In the genomic region with DNA sequence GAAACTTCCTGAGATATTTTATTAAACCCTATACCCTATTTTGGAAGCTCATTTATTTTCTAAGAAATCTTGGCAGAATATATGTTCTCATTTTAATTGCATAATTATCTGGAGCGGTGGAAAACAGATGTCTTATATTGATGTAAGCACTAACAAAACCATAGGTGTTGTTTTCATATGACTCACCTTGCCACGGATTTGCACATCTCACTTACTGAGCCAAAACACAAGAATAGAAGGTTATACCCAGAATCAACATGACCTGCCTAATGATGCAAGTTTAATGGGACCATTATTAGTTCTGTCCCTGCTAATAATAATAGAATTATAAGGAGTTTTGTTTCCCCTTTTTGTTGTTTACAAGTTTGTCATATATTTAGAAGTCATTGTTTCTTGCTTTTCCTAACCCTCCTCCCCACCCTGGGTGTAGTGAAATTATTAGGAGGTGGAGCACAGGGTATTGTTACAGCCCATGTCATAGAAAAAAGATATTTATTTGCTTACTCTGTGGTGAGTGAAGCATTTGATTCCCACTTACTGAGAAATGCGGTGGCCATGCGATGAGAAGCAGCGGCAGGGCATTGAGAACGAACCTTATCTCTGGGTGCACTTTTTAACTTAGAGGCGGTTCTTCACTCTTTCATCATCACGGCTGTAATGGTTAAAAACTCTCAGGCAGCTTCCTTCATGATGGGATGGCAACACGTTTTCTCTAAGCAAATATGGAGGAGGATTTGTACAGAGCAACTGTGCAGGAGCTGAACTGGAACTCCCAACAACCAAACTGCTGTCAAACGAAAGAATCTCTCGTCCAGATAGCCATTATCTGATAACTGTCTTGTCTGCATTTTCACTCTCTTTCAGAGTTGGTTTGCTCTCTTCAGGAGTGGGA, we compare ENCODE assay signal across 10 cellular contexts. TPM values are rescaled to one million over a fixed set of nuclear protein-coding genes. Genes with fewer than 3 reads are reported as not detected.
DNase-seq lines count a peak whose midpoint lies in the region; ATAC-seq and TF ChIP-seq lines count a peak whose summit lies in the region.
"Had no signal": no experiment of that assay in that cellular context is flagged by ENCODE, and none has a peak within 500 bp of the region (broad histone marks: within the 10 kb centered on the region; RNA-seq: fewer than 3 reads in every experiment).

No MANE protein-coding gene starts in this region.

- intact Hi-C loops in dorsolateral prefrontal cortex (cut with DNase I), result no loop called here

- H3K36me3 ChIP-seq in CD8-positive, alpha-beta memory T cell (ENCODE audit: insufficient read depth, low read length), result no peaks in the 10 kb centered on the region

- H3K36me3 Mint-ChIP-seq in CD8-positive, alpha-beta memory T cell, result peaks cover 0 to 4% (median 0%) of the 10 kb centered on the region in 3 donors
- H3K36me3 Mint-ChIP-seq in effector memory CD8-positive, alpha-beta T cell (ENCODE audit: insufficient read depth), result peaks cover 19% of the 10 kb centered on the region

- H3K4me1 ChIP-seq in CD8-positive, alpha-beta memory T cell (ENCODE audit: insufficient read depth, low read length), result no peaks in the 10 kb centered on the region

- DNase-seq in CD8-positive, alpha-beta memory T cell, result no peak
- DNase-seq in effector memory CD8-positive, alpha-beta T cell, result no peak
- no peak for DNase-seq in NAMALWA (ENCODE audit: low spot score)
- no peak for DNase-seq in stimulated activated CD4-positive, alpha-beta T cell treated with anti-CD3 and anti-CD28 coated beads, Interleukin-4, amount 100 ng/mL, for 24 hours
- DNase-seq in dorsolateral prefrontal cortex, result no peak
- no peak for DNase-seq in HUDEP-2 (lab: John Stamatoyannopoulos, UW; ENCODE audit: unreplicated experiment in 76 of 76)
- DNase-seq: NCI-H226; stimulated activated CD4-positive, alpha-beta T cell treated with anti-CD3 and anti-CD28 coated beads, Interleukin-12 subunit alpha, Interleukin-12 subunit beta, amount 100 ng/mL, for 4 hours had no signal

- no peaks in the 10 kb centered on the region for H3K27me3 ChIP-seq in CD8-positive, alpha-beta memory T cell (ENCODE audit: insufficient read depth, low read length, poor library complexity, severe bottlenecking)
- H3K27me3 ChIP-seq in dorsolateral prefrontal cortex, result peaks cover 0 to 6% (median 0%) of the 10 kb centered on the region in 45 donors

- H3K27ac Mint-ChIP-seq in CD8-positive, alpha-beta memory T cell, result peak overlapping the region; percentile 73 to 98 (median 88)
- peak overlapping the region; percentile 94 to 96 for H3K27ac Mint-ChIP-seq in effector memory CD8-positive, alpha-beta T cell

- TF ChIP-seq CTCF in dorsolateral prefrontal cortex (IDR thresholded peaks at IDR 0.05 in 54 of 56, conservative IDR thresholded peaks at IDR 0.05 in 2 of 56; ENCODE audit: low read depth in 1 of 56, partially characterized antibody in 56 of 56), result no peak

- peak overlapping the region; percentile 13 to 82 (median 60) for H3K4me3 Mint-ChIP-seq in CD8-positive, alpha-beta memory T cell
- peak overlapping the region; percentile 70 to 76 for H3K4me3 Mint-ChIP-seq in effector memory CD8-positive, alpha-beta T cell

- H3K4me1 Mint-ChIP-seq in CD8-positive, alpha-beta memory T cell, result peaks cover 6 to 34% (median 23%) of the 10 kb centered on the region in 3 donors
- peaks cover 16% of the 10 kb centered on the region in 2 donors for H3K4me1 Mint-ChIP-seq in effector memory CD8-positive, alpha-beta T cell (ENCODE audit: low read depth in 2 of 2)

- H3K27ac ChIP-seq in CD8-positive, alpha-beta memory T cell (ENCODE audit: low read depth, low read length), result peak overlapping the region; percentile 64
- no peak overlapping the region for H3K27ac ChIP-seq in dorsolateral prefrontal cortex

- peak overlapping the region; percentile 24 for H3K4me3 ChIP-seq in CD8-positive, alpha-beta memory T cell (ENCODE audit: low read length)
- H3K4me3 ChIP-seq in dorsolateral prefrontal cortex, result no peak overlapping the region

- H3K9me3 ChIP-seq in CD8-positive, alpha-beta memory T cell (ENCODE audit: low read length), result no peaks in the 10 kb centered on the region

- CTCF ChIA-PET in CD8-positive, alpha-beta memory T cell (lab: Charles Lee), result no interaction called here

- H3K27me3 Mint-ChIP-seq in CD8-positive, alpha-beta memory T cell, result peaks cover 6 to 10% of the 10 kb centered on the region in 2 donors
- peaks cover 0 to 6% of the 10 kb centered on the region in 2 donors for H3K27me3 Mint-ChIP-seq in effector memory CD8-positive, alpha-beta T cell

- ATAC-seq in GM19452 (IDR thresholded peaks at IDR 0.05; ENCODE audit: unreplicated experiment) (peak; percentile 88), HG03280 (IDR thresholded peaks at IDR 0.05; ENCODE audit: unreplicated experiment) (peak; percentile 66)
- peak; percentile 50 for ATAC-seq in effector memory CD8-positive, alpha-beta T cell (replicated peaks)

- POLR2A ChIA-PET in CD8-positive, alpha-beta memory T cell (lab: Charles Lee), result no interaction called here

- H3K9me3 Mint-ChIP-seq in CD8-positive, alpha-beta memory T cell, result no peaks in the 10 kb centered on the region
- no peaks in the 10 kb centered on the region for H3K9me3 Mint-ChIP-seq in effector memory CD8-positive, alpha-beta T cell

RNA-seq across cellular contexts. Expression of gene IL5RA, which starts 0.5 kb away (rescaled TPM):
- under 1 TPM; 0.70 to 0.73 TPM for total RNA-seq in CD8-positive, alpha-beta memory T cell
- polyA plus RNA-seq in CD8-positive, alpha-beta memory T cell, result 0.16 TPM
- 1 to 10 TPM in 1 of 120 experiments, under 1 TPM in 30, not detected in 89; 0.07 to 1.6 (median 0.26) TPM for total RNA-seq in dorsolateral prefrontal cortex

RNA-seq across cellular contexts. Expression of gene TRNT1, which starts 17.1 kb away (rescaled TPM):
- 10 to 100 TPM; 58.9 to 60.2 TPM for total RNA-seq in CD8-positive, alpha-beta memory T cell
- polyA plus RNA-seq in CD8-positive, alpha-beta memory T cell, result 20.4 TPM
- total RNA-seq in dorsolateral prefrontal cortex, result 10 to 100 TPM; 16.2 to 39.4 (median 26.2) TPM
